In genomic region chr3:7439101-7439500, GRCh38 we compare ENCODE assay signal across 24 cellular contexts.
DNase-seq lines count a peak whose midpoint lies in the region; ATAC-seq, FAIRE-seq and TF ChIP-seq lines count a peak whose summit lies in the region.
"Had no signal": no experiment of that assay in that cellular context is flagged by ENCODE, and none has a peak within 500 bp of the region (broad histone marks: within the 10 kb centered on the region; RNA-seq: fewer than 3 reads in every experiment).

No MANE protein-coding gene starts in this region.

- H2BK120ac ChIP-seq in H1 (replicated peaks; ENCODE audit: low read depth, low read length): no peak overlapping the region

- H4K20me1 ChIP-seq in H1 (replicated peaks in 1 of 2; ENCODE audit: control insufficient read depth in 1 of 2, insufficient read depth in 2 of 2, low read length in 2 of 2): no peaks in the 10 kb centered on the region
- H4K20me1 ChIP-seq: BLaER1 treated with 17β-estradiol and CSF1 and Interleukin-3, amounts not matched to agents 10 nM and 100 nM had no signal

- TF ChIP-seq POLR2A in A549 (IDR thresholded peaks at IDR 0.05; ENCODE audit: low read length) (no peak), H1 (IDR thresholded peaks at IDR 0.05; ENCODE audit: control extremely low read depth in 1 of 2, low read depth in 2 of 2, low read length in 2 of 2) (no peak), adrenal gland (IDR thresholded peaks at IDR 0.05) (no peak)

- 0 out of 2 replicates have a peak overlapping the region, but pooled peaks have one; percentile 58 for H2AFZ ChIP-seq in H1 (ENCODE audit: low read length)

- no peak overlapping the region for H3K18ac ChIP-seq in H1 (ENCODE audit: extremely low read depth, low read length)

- H4K8ac ChIP-seq in H1 (ENCODE audit: extremely low read depth, insufficient read depth, low read length): no peak overlapping the region

- FAIRE-seq in A549 (lab: Jason Lieb, UNC) (no peak), H1 (lab: Jason Lieb, UNC) (no peak)
- FAIRE-seq: A204.1, D721Med, G401.6, GM12891, GM19239 had no signal

- H3K4me3 ChIP-seq in A549 (no peak overlapping the region), H1 (ENCODE audit: extremely low read depth in 1 of 4, insufficient read depth in 2 of 4, low read depth in 3 of 4, low read length in 4 of 4) (no peak overlapping the region), adrenal gland (no peak overlapping the region)
- H3K4me3 ChIP-seq: BLaER1 treated with 17β-estradiol and CSF1 and Interleukin-3, amounts not matched to agents 10 nM and 100 nM had no signal

- no peak overlapping the region for H2BK20ac ChIP-seq in H1 (ENCODE audit: low read length)

- H3K36me3 Mint-ChIP-seq in nephron progenitor cell (ENCODE audit: low read depth): no peaks in the 10 kb centered on the region
- H3K36me3 Mint-ChIP-seq: CD8-positive, alpha-beta T cell had no signal

- H3K56ac ChIP-seq in H1 (replicated peaks; ENCODE audit: insufficient read length, low read depth, low read length): no peak overlapping the region

- CTCF ChIA-PET in A549 (lab: Yijun Ruan, JAX) (no interaction called here), H1 (lab: Charles Lee; ENCODE audit: partially characterized antibody) (interaction anchor here (1.4 to 3.7 kb wide), 2 partner anchors 14 to 16 kb away, joined by 3 to 14 read pairs; no protein-coding TSS in a partner anchor)

- no peaks in the 10 kb centered on the region for H3K23me2 ChIP-seq in H1 (ENCODE audit: low read depth, low read length)

- intact Hi-C loops in adrenal gland (cut with DNase I): no loop called here

- TF ChIP-seq RAD21 in A549 (conservative IDR thresholded peaks at IDR 0.05 in 1 of 2, IDR thresholded peaks at IDR 0.05 in 1 of 2) (no peak), H1 (IDR thresholded peaks at IDR 0.05 in 1 of 2, conservative IDR thresholded peaks at IDR 0.05 in 1 of 2; ENCODE audit: low read depth in 2 of 2, low read length in 2 of 2) (no peak)

- no peaks in the 10 kb centered on the region for H3K79me2 ChIP-seq in H1 (ENCODE audit: control insufficient read depth in 1 of 2, insufficient read depth in 2 of 2, low read length in 2 of 2)

- no peaks in the 10 kb centered on the region for H3K27me3 Mint-ChIP-seq in nephron progenitor cell (ENCODE audit: low read depth, poor library complexity)
- H3K27me3 Mint-ChIP-seq: B cell; CD4-positive, alpha-beta T cell had no signal

- H3K4me1 Mint-ChIP-seq in nephron progenitor cell: peaks cover 24% of the 10 kb centered on the region
- H3K4me1 Mint-ChIP-seq: B cell had no signal

- H3K4me3 Mint-ChIP-seq in nephron progenitor cell: no peak overlapping the region
- H3K4me3 Mint-ChIP-seq: B cell; CD4-positive, alpha-beta T cell; CD8-positive, alpha-beta T cell had no signal

- H2AK5ac ChIP-seq in H1 (ENCODE audit: low read depth, low read length): no peak overlapping the region

- H3K27me3 ChIP-seq in H1 (replicated peaks in 1 of 4; ENCODE audit: control insufficient read depth in 3 of 4, extremely low read depth in 1 of 4, insufficient read depth in 3 of 4, low read length in 3 of 4): no peaks in the 10 kb centered on the region
- H3K27me3 ChIP-seq in adrenal gland: no peaks in the 10 kb centered on the region
- H3K27me3 ChIP-seq: BLaER1 treated with 17β-estradiol and CSF1 and Interleukin-3, amounts not matched to agents 10 nM and 100 nM had no signal

- H3K9me3 Mint-ChIP-seq in nephron progenitor cell: peaks cover 6% of the 10 kb centered on the region
- H3K9me3 Mint-ChIP-seq: CD8-positive, alpha-beta T cell had no signal

- POLR2A ChIA-PET in A549 (lab: Yijun Ruan, JAX) (no interaction called here), H1 (lab: Charles Lee; ENCODE audit: partially characterized antibody) (no interaction called here)

- no peak overlapping the region for H3K14ac ChIP-seq in H1 (ENCODE audit: insufficient read length)

- ATAC-seq in A549: no peak
- ATAC-seq: CD8-positive, alpha-beta T cell had no signal

- no peak overlapping the region for H2BK5ac ChIP-seq in H1 (ENCODE audit: low read depth, low read length)

- TF ChIP-seq CTCF in A549 (IDR thresholded peaks at IDR 0.05) (no peak), H1 (IDR thresholded peaks at IDR 0.05; ENCODE audit: control extremely low read depth in 1 of 3, insufficient read depth in 1 of 3, low read depth in 1 of 3, low read length in 3 of 3) (no peak), nephron progenitor cell (IDR thresholded peaks at IDR 0.05) (no peak), adrenal gland (IDR thresholded peaks at IDR 0.05) (no peak)

- DNase-seq in A549 (ENCODE audit: low read depth in 1 of 2, low spot score in 1 of 2) (no peak), H1 (ENCODE audit: low read depth in 1 of 2, low spot score in 2 of 2) (no peak), left kidney (ENCODE audit: low read depth, low spot score) (peak; percentile 67), nephron progenitor cell (no peak), adrenal gland (no peak), NCI-H446 treated with DMSO at 0.1 percent for 48 hours (lab: John Stamatoyannopoulos, UW) (no peak)
- DNase-seq in activated CD8-positive, alpha-beta memory T cell treated with anti-CD3 and anti-CD28 coated beads, Interleukin-2, amount 50 U/mL, for 48 hours: no peak
- no peak for DNase-seq in activated naive CD4-positive, alpha-beta T cell treated with anti-CD3 and anti-CD28 coated beads, Interleukin-2, amount 50 U/mL, for 16 hours
- DNase-seq: 8988T; AML-193; Caco-2; Calu3; CD4-positive, alpha-beta T cell; CD8-positive, alpha-beta T cell; DMS79 treated with DMSO at 0.1 percent for 48 hours; GF-D8 had no signal

- peak overlapping the region; percentile 6 for H3K27ac Mint-ChIP-seq in nephron progenitor cell
- H3K27ac Mint-ChIP-seq: B cell; CD4-positive, alpha-beta T cell; CD8-positive, alpha-beta T cell had no signal

- H3K27ac ChIP-seq in A549: no peak overlapping the region
- H3K27ac ChIP-seq in H1 (ENCODE audit: low read depth, low read length): no peak overlapping the region
- no peak overlapping the region for H3K27ac ChIP-seq in adrenal gland
- H3K27ac ChIP-seq: BLaER1 treated with 17β-estradiol and CSF1 and Interleukin-3, amounts not matched to agents 10 nM and 100 nM; C4-2B had no signal

- no peak overlapping the region for H3K23ac ChIP-seq in H1 (ENCODE audit: insufficient read length)

- H4K5ac ChIP-seq in H1 (ENCODE audit: insufficient read length, low read depth, low read length): no peak overlapping the region

- H3K9ac ChIP-seq in H1 (replicated peaks in 1 of 4; ENCODE audit: extremely low read depth in 1 of 4, low read depth in 3 of 4, low read length in 3 of 4): no peak overlapping the region
- H3K9ac ChIP-seq: BLaER1 treated with 17β-estradiol and CSF1 and Interleukin-3, amounts not matched to agents 10 nM and 100 nM had no signal

- no peak overlapping the region for H2BK15ac ChIP-seq in H1 (ENCODE audit: low read length)

- H3K36me3 ChIP-seq in H1 (ENCODE audit: control insufficient read depth in 2 of 4, insufficient read depth in 4 of 4, low read length in 3 of 4) (no peaks in the 10 kb centered on the region), adrenal gland (replicated peaks in 1 of 2) (no peaks in the 10 kb centered on the region)
- H3K36me3 ChIP-seq: BLaER1 treated with 17β-estradiol and CSF1 and Interleukin-3, amounts not matched to agents 10 nM and 100 nM had no signal

- 3% methylated on average over 3 of the region's 3 CpGs for WGBS in A549 (ENCODE audit: missing lambda C conversion rate)
- 90% methylated on average over 3 of the region's 3 CpGs; no CpG with 5 or more reads in 1 of the 2 experiments for WGBS in H1 (ENCODE audit: extremely low coverage in 1 of 2, insufficient coverage in 1 of 2, insufficient read length in 1 of 2, insufficient replicate concordance in 2 of 2, low coverage in 1 of 2, low lambda C conversion rate in 2 of 2, missing lambda C conversion rate in 1 of 2), 2 experiments
- 64 to 73% (median 67%) methylated on average over 3 of the region's 3 CpGs for WGBS in adrenal gland, 4 donors

- no peak overlapping the region for H4K91ac ChIP-seq in H1 (replicated peaks; ENCODE audit: insufficient read length, low read length)

- H2BK12ac ChIP-seq in H1 (ENCODE audit: low read depth, low read length): no peak overlapping the region

- no peak overlapping the region for H3K4me2 ChIP-seq in A549
- H3K4me2 ChIP-seq in H1 (ENCODE audit: insufficient read depth in 1 of 2, low read depth in 2 of 2, low read length in 2 of 2): no peak overlapping the region
- H3K4me2 ChIP-seq: BLaER1 treated with 17β-estradiol and CSF1 and Interleukin-3, amounts not matched to agents 10 nM and 100 nM had no signal

- H3K4me1 ChIP-seq in A549: no peaks in the 10 kb centered on the region
- peaks cover 0 to 2% (median 0%) of the 10 kb centered on the region in 4 experiments; a peak in 1 of 7 replicates for H3K4me1 ChIP-seq in H1 (replicated peaks in 1 of 4; ENCODE audit: control insufficient read depth in 3 of 4, insufficient read depth in 4 of 4, low read length in 3 of 4)
- no peaks in the 10 kb centered on the region for H3K4me1 ChIP-seq in adrenal gland (replicated peaks in 1 of 2)
- H3K4me1 ChIP-seq: Caco-2 had no signal

- no peaks in the 10 kb centered on the region for H3K79me1 ChIP-seq in H1 (ENCODE audit: low read depth, low read length)

- H3K9me3 ChIP-seq in A549 (no peaks in the 10 kb centered on the region), H1 (ENCODE audit: insufficient read depth in 2 of 2, low read depth in 1 of 2, low read length in 1 of 2) (no peaks in the 10 kb centered on the region), adrenal gland (replicated peaks in 1 of 3) (no peaks in the 10 kb centered on the region)
- H3K9me3 ChIP-seq: Caco-2 had no signal

- no peak overlapping the region for H3K4ac ChIP-seq in H1 (replicated peaks; ENCODE audit: insufficient read length, low read depth, low read length)

- TF ChIP-seq EP300 in A549 (IDR thresholded peaks at IDR 0.05) (no peak), H1 (IDR thresholded peaks at IDR 0.05; ENCODE audit: borderline replicate concordance in 1 of 2, low read depth in 2 of 2, low read length in 2 of 2) (no peak)

TF ChIP-seq in A549, 52 proteins besides CTCF, POLR2A, EP300 and RAD21:
- TF ChIP-seq MAFK (IDR thresholded peaks at IDR 0.05; ENCODE audit: partially characterized antibody) (peak; percentile 49), HDAC2 (IDR thresholded peaks at IDR 0.05) (no peak)

TF ChIP-seq in H1, 55 proteins besides CTCF, POLR2A, EP300 and RAD21 (continues in another document):
- TF ChIP-seq KDM5A (IDR thresholded peaks at IDR 0.05; ENCODE audit: low read length) (no peak), SAP30 (IDR thresholded peaks at IDR 0.05; ENCODE audit: insufficient read depth, insufficient replicate concordance, low read length) (no peak), NRF1 (IDR thresholded peaks at IDR 0.05; ENCODE audit: low read depth, low read length) (no peak), RXRA (IDR thresholded peaks at IDR 0.05; ENCODE audit: insufficient read depth, low read depth, low read length) (no peak), NANOG (IDR thresholded peaks at IDR 0.05; ENCODE audit: insufficient read depth, low read depth, low read length, poor library complexity, severe bottlenecking) (no peak), SP4 (IDR thresholded peaks at IDR 0.05; ENCODE audit: low read length) (no peak), BCL11A (IDR thresholded peaks at IDR 0.05; ENCODE audit: low read depth in 2 of 2, low read length in 2 of 2) (no peak), CHD2 (IDR thresholded peaks at IDR 0.05; ENCODE audit: low read length) (no peak), RNF2 (IDR thresholded peaks at IDR 0.05; ENCODE audit: borderline replicate concordance, low read depth, low read length, missing control alignments, poor library complexity, severe bottlenecking) (no peak)

Comparison
In these comparisons a context has a peak if more than half of its experiments do, and no peak if none do; other contexts are left out.
1. Of the 18 proteins assayed by ChIP-seq in both H1 and A549: peak only in H1: none; only in A549: MAFK; in both: none; in neither: 17.